Comparison of ENCODE assay signal across 1 cellular context in the genomic region with DNA sequence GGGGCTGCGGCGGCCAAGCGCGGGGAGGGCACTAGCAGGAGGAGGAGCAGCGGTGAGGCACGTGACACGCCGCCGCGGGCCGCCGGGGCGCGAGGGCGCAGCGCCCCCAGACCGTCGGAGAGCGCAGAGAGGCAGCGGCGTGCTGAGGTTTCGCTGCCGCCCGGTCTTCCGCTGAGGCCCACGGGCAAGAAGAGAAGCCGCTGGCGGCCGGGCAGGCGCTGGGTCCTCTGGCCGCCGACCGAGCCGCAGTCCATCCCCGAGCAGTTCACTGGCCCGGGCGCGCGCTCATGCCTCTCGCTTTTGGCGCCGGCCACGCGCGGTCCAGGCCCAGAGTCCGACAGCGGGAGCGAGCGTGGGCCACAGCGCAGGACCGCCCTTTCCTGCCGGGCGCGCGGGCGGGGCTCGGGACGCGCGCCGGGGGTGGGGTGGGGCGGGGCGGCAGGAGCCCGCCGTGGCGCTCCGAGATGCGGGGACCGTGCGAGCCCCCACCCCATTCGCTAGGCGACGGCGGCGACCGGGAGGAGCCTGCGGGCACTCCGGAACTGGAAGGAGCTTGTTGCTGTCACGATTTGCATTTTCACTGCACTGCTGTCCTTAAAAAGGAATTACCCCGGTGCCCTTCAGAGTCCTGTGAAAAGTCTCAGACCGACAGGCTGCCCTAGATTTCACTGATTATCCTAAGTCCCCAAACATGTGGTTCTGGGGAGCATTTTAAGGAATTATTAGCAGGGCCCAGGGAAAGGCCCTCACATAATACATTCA.
TF ChIP-seq lines count a peak whose summit lies in the region.

A gene with protein sequence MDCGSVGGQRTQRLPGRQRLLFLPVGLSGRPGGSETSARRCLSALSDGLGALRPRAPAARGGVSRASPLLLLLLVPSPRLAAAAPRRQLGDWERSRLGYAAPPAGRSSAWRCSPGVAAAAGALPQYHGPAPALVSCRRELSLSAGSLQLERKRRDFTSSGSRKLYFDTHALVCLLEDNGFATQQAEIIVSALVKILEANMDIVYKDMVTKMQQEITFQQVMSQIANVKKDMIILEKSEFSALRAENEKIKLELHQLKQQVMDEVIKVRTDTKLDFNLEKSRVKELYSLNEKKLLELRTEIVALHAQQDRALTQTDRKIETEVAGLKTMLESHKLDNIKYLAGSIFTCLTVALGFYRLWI (minus strand): TSS at position 382 of the 762 bp plus-strand sequence. CDS start 128 bp downstream, at position 254.

TF ChIP-seq in K562, 482 proteins besides CTCF, POLR2A, EP300 and RAD21 (continued from another document and continues in another):
- TF ChIP-seq, protein P1, sequence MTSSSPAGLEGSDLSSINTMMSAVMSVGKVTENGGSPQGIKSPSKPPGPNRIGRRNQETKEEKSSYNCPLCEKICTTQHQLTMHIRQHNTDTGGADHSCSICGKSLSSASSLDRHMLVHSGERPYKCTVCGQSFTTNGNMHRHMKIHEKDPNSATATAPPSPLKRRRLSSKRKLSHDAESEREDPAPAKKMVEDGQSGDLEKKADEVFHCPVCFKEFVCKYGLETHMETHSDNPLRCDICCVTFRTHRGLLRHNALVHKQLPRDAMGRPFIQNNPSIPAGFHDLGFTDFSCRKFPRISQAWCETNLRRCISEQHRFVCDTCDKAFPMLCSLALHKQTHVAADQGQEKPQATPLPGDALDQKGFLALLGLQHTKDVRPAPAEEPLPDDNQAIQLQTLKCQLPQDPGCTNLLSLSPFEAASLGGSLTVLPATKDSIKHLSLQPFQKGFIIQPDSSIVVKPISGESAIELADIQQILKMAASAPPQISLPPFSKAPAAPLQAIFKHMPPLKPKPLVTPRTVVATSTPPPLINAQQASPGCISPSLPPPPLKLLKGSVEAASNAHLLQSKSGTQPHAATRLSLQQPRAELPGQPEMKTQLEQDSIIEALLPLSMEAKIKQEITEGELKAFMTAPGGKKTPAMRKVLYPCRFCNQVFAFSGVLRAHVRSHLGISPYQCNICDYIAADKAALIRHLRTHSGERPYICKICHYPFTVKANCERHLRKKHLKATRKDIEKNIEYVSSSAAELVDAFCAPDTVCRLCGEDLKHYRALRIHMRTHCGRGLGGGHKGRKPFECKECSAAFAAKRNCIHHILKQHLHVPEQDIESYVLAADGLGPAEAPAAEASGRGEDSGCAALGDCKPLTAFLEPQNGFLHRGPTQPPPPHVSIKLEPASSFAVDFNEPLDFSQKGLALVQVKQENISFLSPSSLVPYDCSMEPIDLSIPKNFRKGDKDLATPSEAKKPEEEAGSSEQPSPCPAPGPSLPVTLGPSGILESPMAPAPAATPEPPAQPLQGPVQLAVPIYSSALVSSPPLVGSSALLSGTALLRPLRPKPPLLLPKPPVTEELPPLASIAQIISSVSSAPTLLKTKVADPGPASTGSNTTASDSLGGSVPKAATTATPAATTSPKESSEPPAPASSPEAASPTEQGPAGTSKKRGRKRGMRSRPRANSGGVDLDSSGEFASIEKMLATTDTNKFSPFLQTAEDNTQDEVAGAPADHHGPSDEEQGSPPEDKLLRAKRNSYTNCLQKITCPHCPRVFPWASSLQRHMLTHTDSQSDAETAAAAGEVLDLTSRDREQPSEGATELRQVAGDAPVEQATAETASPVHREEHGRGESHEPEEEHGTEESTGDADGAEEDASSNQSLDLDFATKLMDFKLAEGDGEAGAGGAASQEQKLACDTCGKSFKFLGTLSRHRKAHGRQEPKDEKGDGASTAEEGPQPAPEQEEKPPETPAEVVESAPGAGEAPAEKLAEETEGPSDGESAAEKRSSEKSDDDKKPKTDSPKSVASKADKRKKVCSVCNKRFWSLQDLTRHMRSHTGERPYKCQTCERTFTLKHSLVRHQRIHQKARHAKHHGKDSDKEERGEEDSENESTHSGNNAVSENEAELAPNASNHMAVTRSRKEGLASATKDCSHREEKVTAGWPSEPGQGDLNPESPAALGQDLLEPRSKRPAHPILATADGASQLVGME (CRISPR knock-in tag; IDR thresholded peaks at IDR 0.05): peak; percentile 92
- TF ChIP-seq BHLHE40 (IDR thresholded peaks at IDR 0.05; ENCODE audit: low read length) (peak; percentile 98), HMGN3 (IDR thresholded peaks at IDR 0.05; ENCODE audit: borderline replicate concordance, extremely low read depth, insufficient read length, low read depth, low read length) (no peak), TAF1 (IDR thresholded peaks at IDR 0.05; ENCODE audit: control insufficient read depth, extremely low read depth, insufficient read depth, low read length, severe bottlenecking) (peak; percentile 64), ATF7 (IDR thresholded peaks at IDR 0.05) (peak; percentile 84), TOE1 (IDR thresholded peaks at IDR 0.05; ENCODE audit: borderline replicate concordance) (peak; percentile 92; the same call in 1 of the 2 replicates), TOE1 (CRISPR knock-in tag; IDR thresholded peaks at IDR 0.05; ENCODE audit: borderline replicate concordance, low read depth) (0 out of 2 replicates have a peak, but pooled peaks have one; percentile 66), ESRRA (IDR thresholded peaks at IDR 0.05; ENCODE audit: borderline replicate concordance, low read depth) (peak; percentile 52; the same call in 1 of the 2 replicates), MCM3 (IDR thresholded peaks at IDR 0.05) (no peak), FOXJ3 (CRISPR knock-in tag; IDR thresholded peaks at IDR 0.05) (no peak), PKNOX1 (IDR thresholded peaks at IDR 0.05) (0 out of 2 replicates have a peak, but pooled peaks have one; percentile 13), HEY1 (CRISPR knock-in tag; IDR thresholded peaks at IDR 0.05; ENCODE audit: borderline replicate concordance) (no peak), COPS2 (conservative IDR thresholded peaks at IDR 0.05) (no peak), NR4A1 (CRISPR knock-in tag; IDR thresholded peaks at IDR 0.05) (0 out of 2 replicates have a peak, but pooled peaks have one; percentile 69), NR4A1 (tag; IDR thresholded peaks at IDR 0.05) (no peak; the same call in 1 of the 2 replicates), GATA2 (CRISPR knock-in tag; IDR thresholded peaks at IDR 0.05) (peak; percentile 55), KLF13 (tag; IDR thresholded peaks at IDR 0.05; ENCODE audit: borderline replicate concordance, low read depth) (no peak), SIN3A (IDR thresholded peaks at IDR 0.05; ENCODE audit: borderline replicate concordance in 2 of 2, control insufficient read depth in 1 of 2, low read depth in 2 of 2, low read length in 2 of 2) (peak in 1 of 2 experiments; percentile 28; a peak in 1 of 4 replicates), UBTF (IDR thresholded peaks at IDR 0.05; ENCODE audit: borderline replicate concordance in 1 of 2, low read depth in 2 of 2, low read length in 2 of 2) (peak; percentile 17 to 56; a peak in 1 of 4 replicates), ZNF24 (IDR thresholded peaks at IDR 0.05) (peak; percentile 51; the same call in 1 of the 2 replicates), ZNF224 (CRISPR knock-in tag; IDR thresholded peaks at IDR 0.05) (no peak), GTF2E2 (tag; IDR thresholded peaks at IDR 0.05) (peak; percentile 90), ZBTB49 (CRISPR knock-in tag; IDR thresholded peaks at IDR 0.05; ENCODE audit: borderline replicate concordance) (no peak), EGR1 (conservative IDR thresholded peaks at IDR 0.05) (peak; percentile 32), ZNF644 (tag; IDR thresholded peaks at IDR 0.05; ENCODE audit: low read depth) (peak; percentile 85), SMAD3 (CRISPR knock-in tag; conservative IDR thresholded peaks at IDR 0.05) (peak; percentile 67; the same call in 1 of the 2 replicates), CBFA2T2 (conservative IDR thresholded peaks at IDR 0.05) (peak; percentile 36; the same call in 1 of the 2 replicates), CAMTA2 (CRISPR knock-in tag; conservative IDR thresholded peaks at IDR 0.05) (no peak), HIVEP1 (CRISPR knock-in tag; IDR thresholded peaks at IDR 0.05) (peak; percentile 90), ZNF79 (CRISPR knock-in tag; IDR thresholded peaks at IDR 0.05; ENCODE audit: low read depth) (no peak)
- TF ChIP-seq, protein P2, sequence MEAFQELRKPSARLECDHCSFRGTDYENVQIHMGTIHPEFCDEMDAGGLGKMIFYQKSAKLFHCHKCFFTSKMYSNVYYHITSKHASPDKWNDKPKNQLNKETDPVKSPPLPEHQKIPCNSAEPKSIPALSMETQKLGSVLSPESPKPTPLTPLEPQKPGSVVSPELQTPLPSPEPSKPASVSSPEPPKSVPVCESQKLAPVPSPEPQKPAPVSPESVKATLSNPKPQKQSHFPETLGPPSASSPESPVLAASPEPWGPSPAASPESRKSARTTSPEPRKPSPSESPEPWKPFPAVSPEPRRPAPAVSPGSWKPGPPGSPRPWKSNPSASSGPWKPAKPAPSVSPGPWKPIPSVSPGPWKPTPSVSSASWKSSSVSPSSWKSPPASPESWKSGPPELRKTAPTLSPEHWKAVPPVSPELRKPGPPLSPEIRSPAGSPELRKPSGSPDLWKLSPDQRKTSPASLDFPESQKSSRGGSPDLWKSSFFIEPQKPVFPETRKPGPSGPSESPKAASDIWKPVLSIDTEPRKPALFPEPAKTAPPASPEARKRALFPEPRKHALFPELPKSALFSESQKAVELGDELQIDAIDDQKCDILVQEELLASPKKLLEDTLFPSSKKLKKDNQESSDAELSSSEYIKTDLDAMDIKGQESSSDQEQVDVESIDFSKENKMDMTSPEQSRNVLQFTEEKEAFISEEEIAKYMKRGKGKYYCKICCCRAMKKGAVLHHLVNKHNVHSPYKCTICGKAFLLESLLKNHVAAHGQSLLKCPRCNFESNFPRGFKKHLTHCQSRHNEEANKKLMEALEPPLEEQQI (IDR thresholded peaks at IDR 0.05): 0 out of 2 replicates have a peak, but pooled peaks have one; percentile 15
- TF ChIP-seq, protein P3, sequence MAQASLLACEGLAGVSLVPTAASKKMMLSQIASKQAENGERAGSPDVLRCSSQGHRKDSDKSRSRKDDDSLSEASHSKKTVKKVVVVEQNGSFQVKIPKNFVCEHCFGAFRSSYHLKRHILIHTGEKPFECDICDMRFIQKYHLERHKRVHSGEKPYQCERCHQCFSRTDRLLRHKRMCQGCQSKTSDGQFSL (CRISPR knock-in tag; IDR thresholded peaks at IDR 0.05): no peak
- TF ChIP-seq, protein P3 (tag; IDR thresholded peaks at IDR 0.05): no peak; a peak in 1 of 4 replicates
- TF ChIP-seq, protein P4, sequence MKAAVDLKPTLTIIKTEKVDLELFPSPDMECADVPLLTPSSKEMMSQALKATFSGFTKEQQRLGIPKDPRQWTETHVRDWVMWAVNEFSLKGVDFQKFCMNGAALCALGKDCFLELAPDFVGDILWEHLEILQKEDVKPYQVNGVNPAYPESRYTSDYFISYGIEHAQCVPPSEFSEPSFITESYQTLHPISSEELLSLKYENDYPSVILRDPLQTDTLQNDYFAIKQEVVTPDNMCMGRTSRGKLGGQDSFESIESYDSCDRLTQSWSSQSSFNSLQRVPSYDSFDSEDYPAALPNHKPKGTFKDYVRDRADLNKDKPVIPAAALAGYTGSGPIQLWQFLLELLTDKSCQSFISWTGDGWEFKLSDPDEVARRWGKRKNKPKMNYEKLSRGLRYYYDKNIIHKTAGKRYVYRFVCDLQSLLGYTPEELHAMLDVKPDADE (conservative IDR thresholded peaks at IDR 0.05; ENCODE audit: control insufficient read depth, low read depth, low read length): 0 out of 2 replicates have a peak, but pooled peaks have one; percentile 7
- TF ChIP-seq, protein P5, sequence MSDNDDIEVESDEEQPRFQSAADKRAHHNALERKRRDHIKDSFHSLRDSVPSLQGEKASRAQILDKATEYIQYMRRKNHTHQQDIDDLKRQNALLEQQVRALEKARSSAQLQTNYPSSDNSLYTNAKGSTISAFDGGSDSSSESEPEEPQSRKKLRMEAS (CRISPR knock-in tag; IDR thresholded peaks at IDR 0.05): peak; percentile 88
